Comparison of ENCODE assay signal across 8 cellular contexts in genomic region chr3:115658032-115658336, GRCh38. TPM values are rescaled to one million over a fixed set of nuclear protein-coding genes. Genes with fewer than 3 reads are reported as not detected.
A peak's percentile ranks its signal among the peaks of the same experiment; 100 is the strongest.
DNase-seq lines count a peak whose midpoint lies in the region; ATAC-seq and TF ChIP-seq lines count a peak whose summit lies in the region.

No MANE protein-coding gene starts in this region.

- intact Hi-C loops in activated B cell treated with CpG ODN at 0.5 μM for 24 hours (cut with micrococcal nuclease) = loop anchor here (1.0 to 2.0 kb wide), 4 partner anchors 126 to 1912 kb away; partner anchors contain the start of genes NAA50 and ZBTB20

- DNase-seq in HAP-1 (ENCODE audit: low spot score in 2 of 2) (no peak), activated B cell treated with CpG ODN at 0.5 μM for 24 hours (no peak), hepatocyte (ENCODE audit: low spot score) (no peak), smooth muscle cell (lab: John Stamatoyannopoulos, UW; ENCODE audit: unreplicated experiment) (no peak), midbrain (lab: John Stamatoyannopoulos, UW) (no peak), NCI-H1436 (lab: John Stamatoyannopoulos, UW) (no peak)
- DNase-seq in activated effector memory CD4-positive, alpha-beta T cell treated with anti-CD3 and anti-CD28 coated beads, Interleukin-2, amount 50 U/mL, for 16 hours = no peak

- no peaks in the 10 kb centered on the region for H3K9me3 Mint-ChIP-seq in activated B cell treated with CpG ODN at 0.5 μM for 24 hours

- ATAC-seq in activated B cell treated with CpG ODN at 0.5 μM for 24 hours (ENCODE audit: low read depth) (no peak), GM21515 (IDR thresholded peaks at IDR 0.05; ENCODE audit: unreplicated experiment) (no peak)

- H3K36me3 Mint-ChIP-seq in activated B cell treated with CpG ODN at 0.5 μM for 24 hours (ENCODE audit: low read depth) = peaks cover 2% of the 10 kb centered on the region

- in situ Hi-C loops in HAP-1 (cut with MboI; ENCODE audit: low sequenced_read_pairs) = no loop called here

- WGBS in hepatocyte (ENCODE audit: low lambda C conversion rate, missing lambda C conversion rate) = 9% methylated on average over 3 of the region's 3 CpGs
- 15% methylated on average over 3 of the region's 3 CpGs for WGBS in smooth muscle cell (ENCODE audit: low lambda C conversion rate)

- H3K4me2 ChIP-seq in hepatocyte = peak overlapping the region; percentile 75
- peak overlapping the region; percentile 90 for H3K4me2 ChIP-seq in smooth muscle cell

- POLR2A ChIA-PET in activated B cell treated with CpG ODN at 0.5 μM for 24 hours (lab: Charles Lee) = interaction anchor here (0.7 to 1.5 kb wide), 3 partner anchors 509 to 1367 kb away, joined by 3 to 7 read pairs (median 4); partner anchors contain the start of gene ZBTB20

- no peaks in the 10 kb centered on the region for H3K9me2 ChIP-seq in hepatocyte (replicated peaks; ENCODE audit: insufficient read depth)

- H3K9me3 ChIP-seq in HAP-1 (no peaks in the 10 kb centered on the region), hepatocyte (ENCODE audit: low read depth) (no peaks in the 10 kb centered on the region), smooth muscle cell (replicated peaks; ENCODE audit: low read depth) (no peaks in the 10 kb centered on the region)

- peaks cover 20% of the 10 kb centered on the region for H3F3A ChIP-seq in smooth muscle cell (ENCODE audit: low read depth)

- H3K27me3 Mint-ChIP-seq in activated B cell treated with CpG ODN at 0.5 μM for 24 hours = no peaks in the 10 kb centered on the region

- H3K27ac Mint-ChIP-seq in activated B cell treated with CpG ODN at 0.5 μM for 24 hours = peak overlapping the region; percentile 99

- H3K4me3 ChIP-seq in HAP-1 (peak overlapping the region; percentile 41), hepatocyte (peak overlapping the region; percentile 37), smooth muscle cell (peak overlapping the region; percentile 63)

- peaks cover 23% of the 10 kb centered on the region for H3K4me1 ChIP-seq in HAP-1
- H3K4me1 ChIP-seq in hepatocyte (ENCODE audit: insufficient read depth) = peaks cover 17% of the 10 kb centered on the region
- peaks cover 25% of the 10 kb centered on the region for H3K4me1 ChIP-seq in smooth muscle cell (ENCODE audit: low read depth)

- TF ChIP-seq CTCF in activated B cell treated with CpG ODN at 0.5 μM for 24 hours (IDR thresholded peaks at IDR 0.05) (no peak), hepatocyte (IDR thresholded peaks at IDR 0.05; ENCODE audit: poor library complexity) (no peak), smooth muscle cell (IDR thresholded peaks at IDR 0.05; ENCODE audit: borderline replicate concordance, insufficient read depth, poor library complexity, severe bottlenecking) (no peak)

- H4K20me1 ChIP-seq in hepatocyte (ENCODE audit: insufficient read depth, poor library complexity, severe bottlenecking) (no peaks in the 10 kb centered on the region), smooth muscle cell (ENCODE audit: low read depth) (no peaks in the 10 kb centered on the region)

- no peaks in the 10 kb centered on the region for H3K79me2 ChIP-seq in hepatocyte
- no peaks in the 10 kb centered on the region for H3K79me2 ChIP-seq in smooth muscle cell (ENCODE audit: low read depth)

- H3K36me3 ChIP-seq in HAP-1 (replicated peaks) (no peaks in the 10 kb centered on the region), hepatocyte (replicated peaks; ENCODE audit: insufficient read depth, low read depth) (no peaks in the 10 kb centered on the region), smooth muscle cell (ENCODE audit: low read depth) (no peaks in the 10 kb centered on the region)

- H3K27me3 ChIP-seq in HAP-1 (ENCODE audit: low read depth) (no peaks in the 10 kb centered on the region), hepatocyte (no peaks in the 10 kb centered on the region), smooth muscle cell (ENCODE audit: low read depth) (no peaks in the 10 kb centered on the region)

- peak overlapping the region; percentile 94 for H3K4me3 Mint-ChIP-seq in activated B cell treated with CpG ODN at 0.5 μM for 24 hours

- H3K9ac ChIP-seq in smooth muscle cell (ENCODE audit: low read depth) = peak overlapping the region; percentile 87

- H2AFZ ChIP-seq in hepatocyte (peak overlapping the region; percentile 85), smooth muscle cell (ENCODE audit: low read depth) (peak overlapping the region; percentile 84)

- peak overlapping the region; percentile 94 for H3K27ac ChIP-seq in hepatocyte
- peak overlapping the region; percentile 94 for H3K27ac ChIP-seq in smooth muscle cell (ENCODE audit: low read depth)

- CTCF ChIA-PET in activated B cell treated with CpG ODN at 0.5 μM for 24 hours (lab: Charles Lee) = no interaction called here

- peaks cover 48% of the 10 kb centered on the region for H3K4me1 Mint-ChIP-seq in activated B cell treated with CpG ODN at 0.5 μM for 24 hours

RNA-seq across cellular contexts. Expression of gene GAP43, which starts 34.7 kb away (rescaled TPM):
- total RNA-seq in activated B cell treated with CpG ODN at 0.5 μM for 24 hours = not detected in 2 replicates
- total RNA-seq in hepatocyte = 0.60 and 0.92 TPM in 2 replicates
- polyA plus RNA-seq in hepatocyte = 0.81 and 0.97 TPM in 2 replicates
- 5.3 and 5.4 TPM in 2 replicates for total RNA-seq in smooth muscle cell
- polyA plus RNA-seq in smooth muscle cell = 11.2 and 11.7 TPM in 2 replicates
